1 cellular context compared by ENCODE assay signal in genomic region chr12:124464062-124464461, GRCh38.
TF ChIP-seq lines count a peak whose summit lies in the region.

No MANE protein-coding gene starts in this region.

TF ChIP-seq in H1, 55 proteins besides CTCF, POLR2A, EP300 and RAD21 (continued from another document):
- TF ChIP-seq ATF2 (IDR thresholded peaks at IDR 0.05; ENCODE audit: low read length) = no peak
- no peak for TF ChIP-seq HDAC2 (IDR thresholded peaks at IDR 0.05; ENCODE audit: borderline replicate concordance in 1 of 2, low read depth in 2 of 2, low read length in 2 of 2)
- no peak for TF ChIP-seq TCF12 (IDR thresholded peaks at IDR 0.05; ENCODE audit: low read depth, low read length)
- no peak for TF ChIP-seq RXRA (IDR thresholded peaks at IDR 0.05; ENCODE audit: insufficient read depth, low read depth, low read length)
- no peak for TF ChIP-seq BACH1 (IDR thresholded peaks at IDR 0.05; ENCODE audit: low read length)
